ENCODE assay signal across 8 cellular contexts in genomic region chr12:107027304-107028053, GRCh38. TPM values are rescaled to one million over a fixed set of nuclear protein-coding genes. Genes with fewer than 3 reads are reported as not detected.
A peak's percentile ranks its signal among the peaks of the same experiment; 100 is the strongest.
DNase-seq lines count a peak whose midpoint lies in the region; ATAC-seq and TF ChIP-seq lines count a peak whose summit lies in the region.

No MANE protein-coding gene starts in this region.

- peaks cover 7% of the 10 kb centered on the region for H3K4me1 ChIP-seq in A673 (ENCODE audit: insufficient read depth, low read length, poor library complexity, severe bottlenecking)
- H3K4me1 ChIP-seq in HEK293 (ENCODE audit: control insufficient read depth, insufficient read depth, low read length): peaks cover 14% of the 10 kb centered on the region
- H3K4me1 ChIP-seq in osteoblast (ENCODE audit: insufficient read depth, low read length): peaks cover 19% of the 10 kb centered on the region

- H3K9me3 ChIP-seq in A673 (ENCODE audit: low read depth, low read length, poor library complexity, severe bottlenecking) (no peaks in the 10 kb centered on the region), HEK293 (ENCODE audit: control insufficient read depth, insufficient read depth, low read depth, low read length) (no peaks in the 10 kb centered on the region), osteoblast (ENCODE audit: low read depth, low read length) (no peaks in the 10 kb centered on the region)

- ATAC-seq in GM21423 (IDR thresholded peaks at IDR 0.05; ENCODE audit: unreplicated experiment) (no peak), HG02610 (IDR thresholded peaks at IDR 0.05; ENCODE audit: unreplicated experiment) (no peak)

- DNase-seq in A673 (ENCODE audit: low spot score) (peak; percentile 25), T-helper 22 cell (ENCODE audit: low read depth) (peak; percentile 25), fibroblast of peridontal ligament (ENCODE audit: extremely low read depth) (peak; percentile 97), osteoblast (ENCODE audit: insufficient read length, low spot score, missing footprints) (peak; percentile 81), NAMALWA (ENCODE audit: low spot score) (no peak)

- intact Hi-C loops in A673 (cut with micrococcal nuclease; ENCODE audit: unreplicated experiment): no loop called here

- H3K27me3 ChIP-seq in A673 (replicated peaks; ENCODE audit: insufficient read depth, low read depth, low read length, poor library complexity) (no peaks in the 10 kb centered on the region), osteoblast (ENCODE audit: insufficient read depth, low read length) (no peaks in the 10 kb centered on the region)

- peaks cover 50% of the 10 kb centered on the region for H3K79me2 ChIP-seq in osteoblast (ENCODE audit: insufficient read depth, low read length)

- H4K20me1 ChIP-seq in osteoblast (ENCODE audit: insufficient read depth, low read length): no peaks in the 10 kb centered on the region

- CTCF ChIA-PET in A673 (lab: Charles Lee): no interaction called here
- CTCF ChIA-PET in HEK293 (lab: Yijun Ruan, JAX): no interaction called here

- no peak overlapping the region for H3K4me3 ChIP-seq in A673 (ENCODE audit: low read depth, low read length, poor library complexity, severe bottlenecking)
- no peak overlapping the region for H3K4me3 ChIP-seq in HEK293 (ENCODE audit: low read depth, low read length)
- H3K4me3 ChIP-seq in osteoblast (ENCODE audit: insufficient read depth, low read length): no peak overlapping the region

- H3K36me3 ChIP-seq in A673 (ENCODE audit: insufficient read depth, low read length, poor library complexity, severe bottlenecking) (no peaks in the 10 kb centered on the region), HEK293 (ENCODE audit: control insufficient read depth in 2 of 2, insufficient read depth in 1 of 2, low read length in 2 of 2) (no peaks in the 10 kb centered on the region), osteoblast (ENCODE audit: insufficient read depth, low read length) (no peaks in the 10 kb centered on the region)

- H3K27ac ChIP-seq in A673 (ENCODE audit: low read depth, low read length, poor library complexity, severe bottlenecking) (no peak overlapping the region), HEK293 (ENCODE audit: extremely low read depth, low read depth, low read length) (no peak overlapping the region), osteoblast (ENCODE audit: low read depth, low read length) (peak overlapping the region; percentile 90)

- POLR2A ChIA-PET in A673 (lab: Charles Lee; ENCODE audit: low non-redundant PET) (no interaction called here), HEK293 (lab: Yijun Ruan, JAX) (no interaction called here)

- peak overlapping the region; percentile 51 for H3K4me2 ChIP-seq in osteoblast (ENCODE audit: insufficient read depth, low read length)

- TF ChIP-seq CTCF in A673 (conservative IDR thresholded peaks at IDR 0.05; ENCODE audit: low read depth, low read length) (no peak), HEK293 (tag by site-specific recombination; IDR thresholded peaks at IDR 0.05) (no peak), osteoblast (IDR thresholded peaks at IDR 0.05; ENCODE audit: extremely low read depth, low read depth, low read length) (no peak)

- BruUV-seq in A673 (replicated peaks; lab: Mats Ljungman, UMichigan): no TSS peak

- H2AFZ ChIP-seq in osteoblast (ENCODE audit: low read length): no peak overlapping the region

TF ChIP-seq in HEK293, 187 proteins besides CTCF, POLR2A, EP300 and RAD21 (continues in another document):
- TF ChIP-seq ZNF19 (tag by site-specific recombination; IDR thresholded peaks at IDR 0.05; ENCODE audit: low read depth): no peak
- TF ChIP-seq ZNF701 (tag by site-specific recombination; IDR thresholded peaks at IDR 0.05): no peak
- peak; percentile 34; the same call in 1 of the 2 replicates for TF ChIP-seq ZNF366 (tag by site-specific recombination; conservative IDR thresholded peaks at IDR 0.05)
- no peak for TF ChIP-seq ZNF768 (tag by site-specific recombination; IDR thresholded peaks at IDR 0.05)
- no peak for TF ChIP-seq ZNF37A (tag by site-specific recombination; IDR thresholded peaks at IDR 0.05)
- TF ChIP-seq ZNF585B (tag by site-specific recombination; IDR thresholded peaks at IDR 0.05): no peak
- TF ChIP-seq ZFHX2 (tag by site-specific recombination; conservative IDR thresholded peaks at IDR 0.05): no peak
- no peak for TF ChIP-seq ZNF792 (tag by site-specific recombination; IDR thresholded peaks at IDR 0.05)
- TF ChIP-seq PRDM2 (tag by site-specific recombination; IDR thresholded peaks at IDR 0.05; ENCODE audit: borderline replicate concordance): no peak
- TF ChIP-seq ZNF629 (tag by site-specific recombination; IDR thresholded peaks at IDR 0.05): peak; percentile 61; the same call in 1 of the 2 replicates
- TF ChIP-seq PRDM6 (tag by site-specific recombination; IDR thresholded peaks at IDR 0.05): peak; percentile 56
- TF ChIP-seq ZNF155 (tag by site-specific recombination; IDR thresholded peaks at IDR 0.05): no peak
- no peak for TF ChIP-seq ZNF692 (tag by site-specific recombination; IDR thresholded peaks at IDR 0.05)
- no peak for TF ChIP-seq ZNF423 (tag by site-specific recombination; IDR thresholded peaks at IDR 0.05)
- TF ChIP-seq GLI4 (tag by site-specific recombination; IDR thresholded peaks at IDR 0.05): no peak
- TF ChIP-seq SCRT2 (tag by site-specific recombination; IDR thresholded peaks at IDR 0.05): peak; percentile 59
- no peak for TF ChIP-seq BCL11B (tag by site-specific recombination; IDR thresholded peaks at IDR 0.05; ENCODE audit: low read depth)
- TF ChIP-seq ZNF112 (tag by site-specific recombination; IDR thresholded peaks at IDR 0.05): no peak
- TF ChIP-seq IKZF3 (tag by site-specific recombination; IDR thresholded peaks at IDR 0.05): no peak
- TF ChIP-seq ZNF514 (tag by site-specific recombination; IDR thresholded peaks at IDR 0.05): no peak

RNA-seq across cellular contexts. Expression of gene MTERF2, which starts 40.5 kb away (rescaled TPM):
- total RNA-seq in A673 (2021) (12.6 and 13.1 TPM in 2 replicates), osteoblast (3.6 and 3.8 TPM in 2 replicates)
